8 cellular contexts compared by ENCODE assay signal in the genomic region with DNA sequence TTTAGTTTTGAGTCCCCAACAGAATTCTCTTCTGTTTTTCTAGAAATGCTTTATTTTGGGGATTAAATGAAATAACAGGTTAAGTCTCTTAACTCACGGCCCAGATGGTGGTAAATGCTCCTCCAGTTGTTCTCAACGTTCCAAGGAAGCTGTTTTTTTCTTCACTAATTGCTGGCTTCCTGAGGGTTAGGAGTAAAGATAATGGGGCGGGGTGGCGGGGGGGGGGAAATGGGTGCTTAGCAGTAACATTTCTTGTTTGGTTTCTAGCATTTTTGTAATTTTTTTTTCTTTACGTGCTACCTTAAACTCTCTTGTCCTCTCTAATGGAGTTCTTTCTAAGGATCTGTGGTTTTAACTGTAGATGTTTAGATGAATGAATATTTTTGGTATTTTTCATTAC. TPM values are rescaled to one million over a fixed set of nuclear protein-coding genes. Genes with fewer than 3 reads are reported as not detected.
DNase-seq lines count a peak whose midpoint lies in the region; ATAC-seq, FAIRE-seq and TF ChIP-seq lines count a peak whose summit lies in the region.

No MANE protein-coding gene starts in this region.

- H3K9me3 ChIP-seq in Peyer's patch (no peaks in the 10 kb centered on the region), esophagus muscularis mucosa (no peaks in the 10 kb centered on the region), prostate gland (no peaks in the 10 kb centered on the region)

- no peak for TF ChIP-seq EP300 in esophagus muscularis mucosa (IDR thresholded peaks at IDR 0.05)

- H3K36me3 ChIP-seq in Peyer's patch (peaks cover 0 to 48% (median 0%) of the 10 kb centered on the region in 3 donors), esophagus muscularis mucosa (peaks cover 41 to 49% (median 44%) of the 10 kb centered on the region in 4 donors), prostate gland (peaks cover 0 to 10% of the 10 kb centered on the region in 2 donors)

- no peak for TF ChIP-seq POLR2A in Peyer's patch (IDR thresholded peaks at IDR 0.05)
- no peak for TF ChIP-seq POLR2A in esophagus muscularis mucosa (IDR thresholded peaks at IDR 0.05; ENCODE audit: low read depth)
- TF ChIP-seq POLR2A in prostate gland (IDR thresholded peaks at IDR 0.05), result no peak
- TF ChIP-seq POLR2A in GM12891 (IDR thresholded peaks at IDR 0.05; ENCODE audit: low read depth, low read length), result no peak

- FAIRE-seq in GM12891 (lab: Jason Lieb, UNC), result no peak
- FAIRE-seq in RCC 7860 (lab: Jason Lieb, UNC), result no peak

- H3K27ac ChIP-seq in Peyer's patch (peak overlapping the region; percentile 86 to 98 (median 92)), esophagus muscularis mucosa (replicated peaks in 1 of 4) (peak overlapping the region; percentile 92 to 99 (median 96)), prostate gland (peak overlapping the region; percentile 98 to 99)

- H3K4me1 ChIP-seq in Peyer's patch, result peaks cover 0 to 50% (median 19%) of the 10 kb centered on the region in 4 donors
- peaks cover 56 to 67% (median 62%) of the 10 kb centered on the region in 4 donors for H3K4me1 ChIP-seq in esophagus muscularis mucosa
- H3K4me1 ChIP-seq in prostate gland (replicated peaks), result no peaks in the 10 kb centered on the region

- H3K4me3 ChIP-seq in GM12865 (ENCODE audit: low read depth, low read length) (peak overlapping the region; percentile 94), Peyer's patch (peak overlapping the region; percentile 56 to 79 (median 66)), esophagus muscularis mucosa (peak overlapping the region; percentile 75 to 85 (median 78)), prostate gland (peak overlapping the region; percentile 65 to 74)

- under 1% methylated on average over 5 of the region's 5 CpGs for WGBS in esophagus muscularis mucosa
- WGBS in prostate gland, result 1% methylated on average over 5 of the region's 5 CpGs

- TF ChIP-seq CTCF in GM12865 (IDR thresholded peaks at IDR 0.05; ENCODE audit: insufficient read depth, low read depth, low read length, missing control alignments), result no peak
- no peak for TF ChIP-seq CTCF in Peyer's patch (IDR thresholded peaks at IDR 0.05)
- no peak for TF ChIP-seq CTCF in esophagus muscularis mucosa (IDR thresholded peaks at IDR 0.05)
- no peak for TF ChIP-seq CTCF in prostate gland (IDR thresholded peaks at IDR 0.05)

- ATAC-seq in HG02798 (IDR thresholded peaks at IDR 0.05; ENCODE audit: poor library complexity, unreplicated experiment), result no peak

- DNase-seq in GM12865 (ENCODE audit: low read depth) (no peak), Peyer's patch (peak in 1 of 3 donors; percentile 19), esophagus muscularis mucosa (ENCODE audit: extremely low spot score) (no peak), prostate gland (ENCODE audit: low spot score) (no peak), GM12891 (ENCODE audit: insufficient read length, low spot score) (no peak), RCC 7860 (ENCODE audit: low spot score) (no peak), glomerular visceral epithelial cell (ENCODE audit: extremely low spot score) (no peak)

- intact Hi-C loops in esophagus muscularis mucosa (cut with DNase I) (loop anchor here (5.0 kb wide), 1 partner anchor 154 kb away; a partner anchor contains a TSS), prostate gland (cut with DNase I) (no loop called here)

- H3K27me3 ChIP-seq in Peyer's patch (no peaks in the 10 kb centered on the region), esophagus muscularis mucosa (no peaks in the 10 kb centered on the region), prostate gland (replicated peaks; ENCODE audit: insufficient read depth) (no peaks in the 10 kb centered on the region)

TF ChIP-seq in GM12891, 5 proteins besides CTCF, POLR2A, EP300 and RAD21:
- TF ChIP-seq SPI1 (IDR thresholded peaks at IDR 0.05; ENCODE audit: low read depth, low read length), result no peak
- TF ChIP-seq POLR2AphosphoS5 (IDR thresholded peaks at IDR 0.05; ENCODE audit: low read depth, low read length), result no peak
- no peak for TF ChIP-seq POU2F2 (IDR thresholded peaks at IDR 0.05; ENCODE audit: low read depth, low read length)

RNA-seq across cellular contexts. Expression of a gene that starts 2.2 kb away (rescaled TPM):
- 100 to 1,000 TPM; 101 to 156 (median 142) TPM for total RNA-seq in Peyer's patch
- 100 to 1,000 TPM; 149 to 226 (median 180) TPM for total RNA-seq in esophagus muscularis mucosa
- 100 to 1,000 TPM; 111 to 153 TPM for total RNA-seq in prostate gland
- polyA plus RNA-seq in GM12891 (2012; ENCODE audit: low read depth, missing spikeins), result 352 TPM

RNA-seq across cellular contexts. Expression of a gene that starts 49.1 kb away (rescaled TPM):
- total RNA-seq in Peyer's patch, result 100 to 1,000 TPM in 2 of 4 donors, 10 to 100 TPM in 2; 57.8 to 107 (median 87.9) TPM
- total RNA-seq in esophagus muscularis mucosa, result 10 to 100 TPM; 32.0 to 44.3 (median 40.3) TPM
- total RNA-seq in prostate gland, result 10 to 100 TPM; 16.5 to 17.7 TPM
- 8.4 TPM for polyA plus RNA-seq in GM12891 (2012; ENCODE audit: low read depth, missing spikeins)
